In genomic region chr15:31333119-31333518, GRCh38 we compare ENCODE assay signal across 12 cellular contexts. TPM values are rescaled to one million over a fixed set of nuclear protein-coding genes. Genes with fewer than 3 reads are reported as not detected.
A peak's percentile ranks its signal among the peaks of the same experiment; 100 is the strongest.
DNase-seq lines count a peak whose midpoint lies in the region; TF ChIP-seq lines count a peak whose summit lies in the region.
"Had no signal": no experiment of that assay in that cellular context is flagged by ENCODE, and none has a peak within 500 bp of the region (broad histone marks: within the 10 kb centered on the region; RNA-seq: fewer than 3 reads in every experiment).

No MANE protein-coding gene starts in this region.

- no peak overlapping the region for H2BK15ac ChIP-seq in neuronal stem cell (ENCODE audit: low read length)

- peak overlapping the region; percentile 25 for H3K18ac ChIP-seq in neuronal stem cell (ENCODE audit: low read length)

- H3K4me3 Mint-ChIP-seq in CD8-positive, alpha-beta memory T cell = peak overlapping the region in 6 of 7 donors; percentile 63 to 98 (median 96)

- no peak overlapping the region for H4K8ac ChIP-seq in neuronal stem cell (ENCODE audit: low read depth, low read length)

- no peak overlapping the region for H2AK5ac ChIP-seq in neuronal stem cell (ENCODE audit: low read depth, low read length)

- no peak for DNase-seq in CD8-positive, alpha-beta memory T cell
- DNase-seq in cerebellar cortex (ENCODE audit: low spot score) (peak; percentile 11), neuronal stem cell (ENCODE audit: low spot score) (no peak), anterior cingulate cortex (lab: John Stamatoyannopoulos, UW) (no peak), ascending aorta (ENCODE audit: low spot score in 2 of 2) (no peak), NCI-H345 treated with DMSO at 0.1 percent for 48 hours (lab: John Stamatoyannopoulos, UW; ENCODE audit: unreplicated experiment) (no peak)
- DNase-seq: activated CD4-positive, alpha-beta T cell treated with anti-CD3 and anti-CD28 coated beads for 48 hours; AML-193; naive B cell; SIG-M5 had no signal

- no peaks in the 10 kb centered on the region for H3K9me3 Mint-ChIP-seq in CD8-positive, alpha-beta memory T cell
- H3K9me3 Mint-ChIP-seq: central memory CD8-positive, alpha-beta T cell; naive B cell had no signal

- H3K4me1 ChIP-seq in BLaER1 (peaks cover 94% of the 10 kb centered on the region), neuronal stem cell (ENCODE audit: control insufficient read depth in 2 of 2, insufficient read depth in 1 of 2, low read depth in 1 of 2, low read length in 2 of 2) (peaks cover 6 to 8% of the 10 kb centered on the region in 2 donors), ascending aorta (peaks cover 13 to 50% of the 10 kb centered on the region in 2 donors)
- peaks cover 91% of the 10 kb centered on the region for H3K4me1 ChIP-seq in CD8-positive, alpha-beta memory T cell (ENCODE audit: insufficient read depth, low read length)

- H3K36me3 ChIP-seq in BLaER1 = peaks cover 10% of the 10 kb centered on the region; the same call in 1 of the 2 replicates
- no peaks in the 10 kb centered on the region for H3K36me3 ChIP-seq in CD8-positive, alpha-beta memory T cell (ENCODE audit: insufficient read depth, low read length)
- peaks cover 0 to 2% of the 10 kb centered on the region in 2 donors for H3K36me3 ChIP-seq in neuronal stem cell (replicated peaks in 1 of 2; ENCODE audit: control insufficient read depth in 2 of 2, insufficient read depth in 2 of 2, low read length in 2 of 2)
- H3K36me3 ChIP-seq in ascending aorta = no peaks in the 10 kb centered on the region

- H3K9ac ChIP-seq in BLaER1 (no peak overlapping the region), neuronal stem cell (ENCODE audit: low read depth, low read length, poor library complexity) (no peak overlapping the region)

- H3K79me1 ChIP-seq in neuronal stem cell (ENCODE audit: low read depth, low read length) = peaks cover 11% of the 10 kb centered on the region

- H3K4me1 Mint-ChIP-seq in CD8-positive, alpha-beta memory T cell = peaks cover 88 to 96% (median 92%) of the 10 kb centered on the region in 3 donors

- no peak overlapping the region for H2BK12ac ChIP-seq in neuronal stem cell (ENCODE audit: low read length)

- H3K27me3 Mint-ChIP-seq in CD8-positive, alpha-beta memory T cell = no peaks in the 10 kb centered on the region
- H3K27me3 Mint-ChIP-seq: central memory CD8-positive, alpha-beta T cell; naive B cell had no signal

- H3K4me3 ChIP-seq in BLaER1 (no peak overlapping the region), neuronal stem cell (ENCODE audit: low read length in 2 of 2) (no peak overlapping the region), ascending aorta (no peak overlapping the region)
- H3K4me3 ChIP-seq in CD8-positive, alpha-beta memory T cell (ENCODE audit: low read length) = no peak overlapping the region

- no peak overlapping the region for H4K91ac ChIP-seq in neuronal stem cell (ENCODE audit: low read depth, low read length, poor library complexity)

- H4K20me1 ChIP-seq in BLaER1 = peaks cover 99% of the 10 kb centered on the region

- H2AFZ ChIP-seq in neuronal stem cell (ENCODE audit: low read length) = no peak overlapping the region

- H3K4ac ChIP-seq in neuronal stem cell (ENCODE audit: low read length) = no peak overlapping the region

- H3K27ac ChIP-seq in BLaER1 (no peak overlapping the region), neuronal stem cell (replicated peaks; ENCODE audit: low read length) (no peak overlapping the region), ascending aorta (no peak overlapping the region)
- H3K27ac ChIP-seq in CD8-positive, alpha-beta memory T cell (ENCODE audit: low read depth, low read length) = no peak overlapping the region

- H2BK5ac ChIP-seq in neuronal stem cell (ENCODE audit: low read length) = no peak overlapping the region

- intact Hi-C loops in ascending aorta (cut with DNase I) = no loop called here

- H3K27me3 ChIP-seq in BLaER1 (no peaks in the 10 kb centered on the region), neuronal stem cell (ENCODE audit: control insufficient read depth in 3 of 3, insufficient read depth in 3 of 3, low read depth in 1 of 3, low read length in 3 of 3) (peaks cover 0 to 5% (median 0%) of the 10 kb centered on the region in 3 experiments), ascending aorta (no peaks in the 10 kb centered on the region)
- H3K27me3 ChIP-seq in CD8-positive, alpha-beta memory T cell (ENCODE audit: insufficient read depth, low read length, poor library complexity, severe bottlenecking) = no peaks in the 10 kb centered on the region

- H3K4me2 ChIP-seq in BLaER1 = peak overlapping the region; percentile 93
- no peak overlapping the region for H3K4me2 ChIP-seq in neuronal stem cell (ENCODE audit: insufficient read depth, low read length, poor library complexity, severe bottlenecking)

- H3K23ac ChIP-seq in neuronal stem cell (ENCODE audit: low read depth, low read length, poor library complexity) = no peak overlapping the region

- H3K14ac ChIP-seq in neuronal stem cell (ENCODE audit: low read length) = no peak overlapping the region

- peak overlapping the region in 7 of 8 donors; percentile 35 to 99 (median 90) for H3K27ac Mint-ChIP-seq in CD8-positive, alpha-beta memory T cell

- POLR2A ChIA-PET in CD8-positive, alpha-beta memory T cell (lab: Charles Lee) = interaction anchor here (1.3 kb wide), 1 partner anchor 25 kb away, joined by 3 read pairs; no protein-coding TSS in a partner anchor

- CTCF ChIA-PET in CD8-positive, alpha-beta memory T cell (lab: Charles Lee) = interaction anchor here (1.2 to 2.4 kb wide), 7 partner anchors 9 to 155 kb away, joined by 3 to 10 read pairs (median 4); no protein-coding TSS in a partner anchor

- H3K36me3 Mint-ChIP-seq in CD8-positive, alpha-beta memory T cell = peaks cover 0 to 64% (median 6%) of the 10 kb centered on the region in 3 donors
- H3K36me3 Mint-ChIP-seq: naive B cell had no signal

- no peak for TF ChIP-seq CTCF in ascending aorta (IDR thresholded peaks at IDR 0.05)

- H2BK120ac ChIP-seq in neuronal stem cell (ENCODE audit: low read depth, low read length) = no peak overlapping the region

- no CpG with 5 or more reads among the region's 4 CpGs for WGBS in neuronal stem cell (ENCODE audit: extremely low coverage in 2 of 2, insufficient read length in 2 of 2, insufficient replicate concordance in 1 of 2), 2 donors

- no peaks in the 10 kb centered on the region for H3K9me3 ChIP-seq in BLaER1
- no peaks in the 10 kb centered on the region for H3K9me3 ChIP-seq in CD8-positive, alpha-beta memory T cell (ENCODE audit: low read length)
- H3K9me3 ChIP-seq in neuronal stem cell (replicated peaks in 1 of 2; ENCODE audit: control insufficient read depth in 2 of 2, insufficient read depth in 1 of 2, low read depth in 1 of 2, low read length in 2 of 2) = no peaks in the 10 kb centered on the region
- no peaks in the 10 kb centered on the region for H3K9me3 ChIP-seq in ascending aorta

RNA-seq across cellular contexts. Expression of gene KLF13, which starts 6.5 kb away (rescaled TPM):
- 100 to 1,000 TPM; 145 to 147 TPM for total RNA-seq in CD8-positive, alpha-beta memory T cell
- 109 TPM for polyA plus RNA-seq in CD8-positive, alpha-beta memory T cell
- polyA plus RNA-seq in neuronal stem cell (2013, experiment 1 of 2) = 42.9 TPM
- polyA plus RNA-seq in neuronal stem cell (2013, experiment 2 of 2) = 42.1 TPM
- total RNA-seq in ascending aorta = 235 TPM
